In the genomic region with DNA sequence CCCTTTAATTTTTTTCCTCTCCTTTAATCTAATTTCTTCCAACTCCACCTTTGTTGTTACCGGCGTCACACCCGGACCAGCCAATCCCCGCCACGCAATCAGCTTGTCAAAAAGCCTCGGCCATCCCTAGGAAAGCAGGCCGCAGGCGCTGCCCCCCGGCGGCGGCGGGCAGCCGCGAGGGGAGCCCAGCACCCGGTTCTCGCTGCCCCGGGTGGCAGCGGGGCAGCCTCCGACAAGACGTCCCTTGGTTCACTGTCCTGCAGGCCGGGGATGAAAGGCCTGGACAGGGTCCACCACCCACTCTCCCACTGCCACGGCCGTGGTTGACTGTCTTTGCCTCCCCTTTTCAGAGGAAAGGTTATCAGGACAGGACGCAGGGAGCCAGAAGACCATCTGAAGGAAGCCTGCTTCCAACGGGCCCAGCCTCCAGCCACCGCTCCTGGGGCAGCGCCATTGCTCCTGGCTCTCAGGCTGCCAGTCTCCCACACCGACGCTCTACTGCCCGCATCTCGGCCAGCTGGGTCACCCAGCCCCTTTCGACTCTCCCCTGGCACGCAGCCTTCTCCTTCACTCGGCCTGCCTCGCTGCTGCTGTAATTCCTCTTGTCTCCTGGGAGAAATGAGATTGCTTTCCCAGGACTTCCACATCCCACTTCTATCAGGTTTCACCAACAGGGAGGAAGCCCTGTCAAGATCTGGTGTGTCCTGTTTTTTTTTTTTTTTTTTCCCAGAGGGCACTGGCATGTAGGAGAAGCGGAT, we compare ENCODE assay signal across 8 cellular contexts. TPM values are rescaled to one million over a fixed set of nuclear protein-coding genes. Genes with fewer than 3 reads are reported as not detected.
A peak's percentile ranks its signal among the peaks of the same experiment; 100 is the strongest.
DNase-seq lines count a peak whose midpoint lies in the region; ATAC-seq and TF ChIP-seq lines count a peak whose summit lies in the region.

No MANE protein-coding gene starts in this region.

- H3K27me3 Mint-ChIP-seq in CD8-positive, alpha-beta memory T cell = no peaks in the 10 kb centered on the region
- H3K27me3 Mint-ChIP-seq in activated naive CD4-positive, alpha-beta T cell treated with anti-CD3 and anti-CD28 coated beads for 36 hours (ENCODE audit: low read depth) = no peaks in the 10 kb centered on the region
- no peaks in the 10 kb centered on the region for H3K27me3 Mint-ChIP-seq in naive thymus-derived CD8-positive, alpha-beta T cell

- CTCF ChIA-PET in CD8-positive, alpha-beta memory T cell (lab: Charles Lee) = interaction anchor here (0.7 to 5.7 kb wide), 12 partner anchors 12 to 128 kb away, joined by 3 to 50 read pairs (median 4); partner anchors contain the start of genes GRN and TMUB2
- CTCF ChIA-PET in activated naive CD4-positive, alpha-beta T cell treated with anti-CD3 and anti-CD28 coated beads for 36 hours (lab: Charles Lee) = interaction anchor here (1.0 to 4.9 kb wide), 7 partner anchors 9 to 124 kb away, joined by 3 to 41 read pairs (median 5); partner anchors contain the start of gene SLC25A39

- WGBS in aorta, 2 donors = 0 to 2% methylated on average over 36 of the region's 36 CpGs

- peak overlapping the region; percentile 89 for H3K4me3 ChIP-seq in CD8-positive, alpha-beta memory T cell (ENCODE audit: low read length)
- H3K4me3 ChIP-seq in HL-60 (replicated peaks; ENCODE audit: insufficient read depth, low read length) (no peak overlapping the region), aorta (ENCODE audit: low read length in 2 of 2) (peak overlapping the region; percentile 90 to 98)

- H3K4me1 ChIP-seq in CD8-positive, alpha-beta memory T cell (ENCODE audit: insufficient read depth, low read length) = peaks cover 17% of the 10 kb centered on the region
- peaks cover 0 to 2% of the 10 kb centered on the region in 2 donors for H3K4me1 ChIP-seq in aorta (ENCODE audit: control insufficient read depth in 1 of 2, insufficient read depth in 2 of 2, low read length in 2 of 2)

- H3K36me3 ChIP-seq in CD8-positive, alpha-beta memory T cell (ENCODE audit: insufficient read depth, low read length) = no peaks in the 10 kb centered on the region
- H3K36me3 ChIP-seq in aorta (ENCODE audit: control insufficient read depth in 1 of 2, insufficient read depth in 2 of 2, low read length in 1 of 2) = no peaks in the 10 kb centered on the region

- H3K27ac Mint-ChIP-seq in CD8-positive, alpha-beta memory T cell = peak overlapping the region; percentile 81 to 99 (median 96)
- peak overlapping the region; percentile 88 for H3K27ac Mint-ChIP-seq in activated naive CD4-positive, alpha-beta T cell treated with anti-CD3 and anti-CD28 coated beads for 36 hours
- peak overlapping the region; percentile 91 to 98 (median 95) for H3K27ac Mint-ChIP-seq in naive thymus-derived CD8-positive, alpha-beta T cell

- no peaks in the 10 kb centered on the region for H3K9me3 ChIP-seq in CD8-positive, alpha-beta memory T cell (ENCODE audit: low read length)
- H3K9me3 ChIP-seq in aorta (ENCODE audit: control insufficient read depth, low read length) = no peaks in the 10 kb centered on the region

- H3K4me3 Mint-ChIP-seq in CD8-positive, alpha-beta memory T cell = peak overlapping the region; percentile 89 to 100 (median 96)
- H3K4me3 Mint-ChIP-seq in activated naive CD4-positive, alpha-beta T cell treated with anti-CD3 and anti-CD28 coated beads for 36 hours = peak overlapping the region; percentile 83
- peak overlapping the region; percentile 91 to 100 (median 96) for H3K4me3 Mint-ChIP-seq in naive thymus-derived CD8-positive, alpha-beta T cell

- peaks cover 0 to 13% (median 0%) of the 10 kb centered on the region in 3 donors for H3K36me3 Mint-ChIP-seq in CD8-positive, alpha-beta memory T cell
- peaks cover 4% of the 10 kb centered on the region for H3K36me3 Mint-ChIP-seq in activated naive CD4-positive, alpha-beta T cell treated with anti-CD3 and anti-CD28 coated beads for 36 hours (ENCODE audit: low read depth)
- H3K36me3 Mint-ChIP-seq in naive thymus-derived CD8-positive, alpha-beta T cell = no peaks in the 10 kb centered on the region

- H3K27ac ChIP-seq in CD8-positive, alpha-beta memory T cell (ENCODE audit: low read depth, low read length) = peak overlapping the region; percentile 59
- H3K27ac ChIP-seq in HL-60 (replicated peaks) (peak overlapping the region; percentile 96), aorta (ENCODE audit: low read depth in 1 of 2, low read length in 2 of 2) (peak overlapping the region; percentile 33 to 88)

- DNase-seq in CD8-positive, alpha-beta memory T cell = peak in 3 of 5 donors; percentile 37 to 47 (median 47)
- DNase-seq in HL-60 (ENCODE audit: low read depth in 1 of 2, low spot score in 1 of 2) (no peak), NOMO-1 treated with dmso at 0.1 percent for 144 hours (lab: John Stamatoyannopoulos, UW; ENCODE audit: unreplicated experiment) (peak; percentile 53), foreskin melanocyte (peak; percentile 45), aorta (peak; percentile 87 to 91)
- peak; percentile 70 for DNase-seq in activated naive CD4-positive, alpha-beta T cell treated with anti-CD3 and anti-CD28 coated beads for 36 hours
- DNase-seq in naive thymus-derived CD8-positive, alpha-beta T cell = peak in 5 of 10 donors; percentile 33 to 67 (median 42)

- POLR2A ChIA-PET in CD8-positive, alpha-beta memory T cell (lab: Charles Lee) = interaction anchor here (0.7 to 6.2 kb wide), 11 partner anchors 12 to 131 kb away, joined by 4 to 58 read pairs (median 12); partner anchors contain the start of genes ATXN7L3, RUNDC3A, SLC25A39 and TMUB2
- POLR2A ChIA-PET in naive thymus-derived CD8-positive, alpha-beta T cell (lab: Charles Lee) = interaction anchor here (0.6 to 20.4 kb wide), 34 partner anchors 8 to 1031 kb away, joined by 3 to 445 read pairs (median 5); partner anchors contain the start of genes ATXN7L3, GRN, HDAC5 and HEXIM2

- H3K4me1 Mint-ChIP-seq in CD8-positive, alpha-beta memory T cell = peaks cover 14 to 23% (median 17%) of the 10 kb centered on the region in 3 donors
- peaks cover 8% of the 10 kb centered on the region for H3K4me1 Mint-ChIP-seq in activated naive CD4-positive, alpha-beta T cell treated with anti-CD3 and anti-CD28 coated beads for 36 hours (ENCODE audit: low read depth)
- peaks cover 12 to 26% (median 16%) of the 10 kb centered on the region in 4 donors for H3K4me1 Mint-ChIP-seq in naive thymus-derived CD8-positive, alpha-beta T cell

- no peaks in the 10 kb centered on the region for H3K27me3 ChIP-seq in CD8-positive, alpha-beta memory T cell (ENCODE audit: insufficient read depth, low read length, poor library complexity, severe bottlenecking)
- H3K27me3 ChIP-seq in HL-60 (ENCODE audit: insufficient read depth, poor library complexity, severe bottlenecking) (no peaks in the 10 kb centered on the region), aorta (ENCODE audit: control insufficient read depth in 1 of 2, insufficient read depth in 2 of 2, low read length in 1 of 2) (no peaks in the 10 kb centered on the region)

- no peak for TF ChIP-seq CTCF in HL-60 (IDR thresholded peaks at IDR 0.05; ENCODE audit: insufficient read depth, low read length)

- intact Hi-C loops in activated naive CD4-positive, alpha-beta T cell treated with anti-CD3 and anti-CD28 coated beads for 36 hours (cut with micrococcal nuclease) = loop anchor here (10.0 kb wide), 1 partner anchor 1477 kb away; the partner anchor contains the start of gene EZH1
- intact Hi-C loops in aorta (cut with DNase I) = no loop called here

- no peak for ATAC-seq in naive thymus-derived CD8-positive, alpha-beta T cell
- peak; percentile 61 for ATAC-seq in aorta (ENCODE audit: low FRiP score)
- no peak for ATAC-seq in HG02870 (IDR thresholded peaks at IDR 0.05; ENCODE audit: unreplicated experiment)

- H3K9me3 Mint-ChIP-seq in CD8-positive, alpha-beta memory T cell = no peaks in the 10 kb centered on the region
- no peaks in the 10 kb centered on the region for H3K9me3 Mint-ChIP-seq in activated naive CD4-positive, alpha-beta T cell treated with anti-CD3 and anti-CD28 coated beads for 36 hours
- no peaks in the 10 kb centered on the region for H3K9me3 Mint-ChIP-seq in naive thymus-derived CD8-positive, alpha-beta T cell

RNA-seq across cellular contexts. Expression of gene UBTF, which starts 2.8 kb away (rescaled TPM):
- total RNA-seq in CD8-positive, alpha-beta memory T cell = 100 to 1,000 TPM; 186 to 199 TPM
- 78.0 TPM for polyA plus RNA-seq in CD8-positive, alpha-beta memory T cell
- 10 to 100 TPM; 91.8 to 92.6 TPM for total RNA-seq in activated naive CD4-positive, alpha-beta T cell treated with anti-CD3 and anti-CD28 coated beads for 36 hours
- total RNA-seq in naive thymus-derived CD8-positive, alpha-beta T cell = 100 to 1,000 TPM; 348 to 362 TPM
- polyA plus RNA-seq in naive thymus-derived CD8-positive, alpha-beta T cell = 10 to 100 TPM; 41.5 to 94.2 (median 73.3) TPM
- 10 to 100 TPM; 39.1 to 75.4 TPM for total RNA-seq in aorta
- 10 to 100 TPM; 26.5 to 45.9 TPM for polyA plus RNA-seq in aorta

RNA-seq across cellular contexts. Expression of gene ATXN7L3, which starts 22.6 kb away (rescaled TPM):
- total RNA-seq in CD8-positive, alpha-beta memory T cell = 100 to 1,000 TPM in 1 of 2 experiments, 10 to 100 TPM in 1; 96.6 to 111 TPM
- 15.4 TPM for polyA plus RNA-seq in CD8-positive, alpha-beta memory T cell
- total RNA-seq in activated naive CD4-positive, alpha-beta T cell treated with anti-CD3 and anti-CD28 coated beads for 36 hours = 10 to 100 TPM; 53.3 to 53.9 TPM
- total RNA-seq in naive thymus-derived CD8-positive, alpha-beta T cell = 100 to 1,000 TPM; 125 TPM
- polyA plus RNA-seq in naive thymus-derived CD8-positive, alpha-beta T cell = 10 to 100 TPM in 2 of 3 donors, 1 to 10 TPM in 1; 9.3 to 14.2 (median 10.6) TPM
- 10 to 100 TPM; 62.9 to 67.5 TPM for total RNA-seq in aorta
- 10 to 100 TPM; 18.7 to 35.7 TPM for polyA plus RNA-seq in aorta

RNA-seq across cellular contexts. Expression of gene TMUB2, which starts 35.5 kb away (rescaled TPM):
- total RNA-seq in CD8-positive, alpha-beta memory T cell = 10 to 100 TPM; 20.8 to 22.5 TPM
- polyA plus RNA-seq in CD8-positive, alpha-beta memory T cell = 37.5 TPM
- 10 to 100 TPM; 21.2 to 22.9 TPM for total RNA-seq in activated naive CD4-positive, alpha-beta T cell treated with anti-CD3 and anti-CD28 coated beads for 36 hours
- total RNA-seq in naive thymus-derived CD8-positive, alpha-beta T cell = 10 to 100 TPM; 45.8 to 50.5 TPM
- polyA plus RNA-seq in naive thymus-derived CD8-positive, alpha-beta T cell = 10 to 100 TPM; 22.1 to 30.2 (median 25.5) TPM
- 10 to 100 TPM; 25.8 to 39.7 TPM for total RNA-seq in aorta
- 10 to 100 TPM; 13.4 to 59.8 TPM for polyA plus RNA-seq in aorta

RNA-seq across cellular contexts. Expression of gene SLC4A1, which starts 45.6 kb away (rescaled TPM):
- not detected for total RNA-seq in CD8-positive, alpha-beta memory T cell
- not detected for polyA plus RNA-seq in CD8-positive, alpha-beta memory T cell
- not detected for total RNA-seq in activated naive CD4-positive, alpha-beta T cell treated with anti-CD3 and anti-CD28 coated beads for 36 hours
- not detected for total RNA-seq in naive thymus-derived CD8-positive, alpha-beta T cell
- polyA plus RNA-seq in naive thymus-derived CD8-positive, alpha-beta T cell = not detected
- 10 to 100 TPM in 1 of 2 donors, 1 to 10 TPM in 1; 1.5 to 10.2 TPM for total RNA-seq in aorta
- under 1 TPM; 0.08 to 0.25 TPM for polyA plus RNA-seq in aorta

RNA-seq across cellular contexts. Expression of gene ASB16, which starts 51.8 kb away (rescaled TPM):
- total RNA-seq in CD8-positive, alpha-beta memory T cell = under 1 TPM in 1 of 2 experiments, not detected in 1; 0.11 TPM
- 0.10 TPM for polyA plus RNA-seq in CD8-positive, alpha-beta memory T cell
- total RNA-seq in activated naive CD4-positive, alpha-beta T cell treated with anti-CD3 and anti-CD28 coated beads for 36 hours = under 1 TPM in 1 of 2 experiments, not detected in 1; 0.12 TPM
- not detected for total RNA-seq in naive thymus-derived CD8-positive, alpha-beta T cell
- under 1 TPM in 1 of 3 donors, not detected in 2; 0.09 TPM for polyA plus RNA-seq in naive thymus-derived CD8-positive, alpha-beta T cell
- 1 to 10 TPM; 1.4 to 2.1 TPM for total RNA-seq in aorta
- polyA plus RNA-seq in aorta = 1 to 10 TPM in 1 of 2 donors, under 1 TPM in 1; 0.88 to 1.4 TPM

Comparison
In these comparisons a context has a peak if more than half of its experiments do, and no peak if none do; other contexts are left out.
1. DNase-seq: peak in CD8-positive, alpha-beta memory T cell (3 of 5), NOMO-1 treated with dmso at 0.1 percent for 144 hours (single experiment), activated naive CD4-positive, alpha-beta T cell treated with anti-CD3 and anti-CD28 coated beads for 36 hours (single experiment), foreskin melanocyte (single experiment) and aorta (2 of 2); none in HL-60 (0 of 2).
2. Peak in every context shown above with its lines, with median percentiles within 50 percentile points of each other: H3K27ac ChIP-seq, H3K27ac Mint-ChIP-seq and H3K4me3 Mint-ChIP-seq.